Comparison of ENCODE assay signal across 19 cellular contexts in the genomic region with DNA sequence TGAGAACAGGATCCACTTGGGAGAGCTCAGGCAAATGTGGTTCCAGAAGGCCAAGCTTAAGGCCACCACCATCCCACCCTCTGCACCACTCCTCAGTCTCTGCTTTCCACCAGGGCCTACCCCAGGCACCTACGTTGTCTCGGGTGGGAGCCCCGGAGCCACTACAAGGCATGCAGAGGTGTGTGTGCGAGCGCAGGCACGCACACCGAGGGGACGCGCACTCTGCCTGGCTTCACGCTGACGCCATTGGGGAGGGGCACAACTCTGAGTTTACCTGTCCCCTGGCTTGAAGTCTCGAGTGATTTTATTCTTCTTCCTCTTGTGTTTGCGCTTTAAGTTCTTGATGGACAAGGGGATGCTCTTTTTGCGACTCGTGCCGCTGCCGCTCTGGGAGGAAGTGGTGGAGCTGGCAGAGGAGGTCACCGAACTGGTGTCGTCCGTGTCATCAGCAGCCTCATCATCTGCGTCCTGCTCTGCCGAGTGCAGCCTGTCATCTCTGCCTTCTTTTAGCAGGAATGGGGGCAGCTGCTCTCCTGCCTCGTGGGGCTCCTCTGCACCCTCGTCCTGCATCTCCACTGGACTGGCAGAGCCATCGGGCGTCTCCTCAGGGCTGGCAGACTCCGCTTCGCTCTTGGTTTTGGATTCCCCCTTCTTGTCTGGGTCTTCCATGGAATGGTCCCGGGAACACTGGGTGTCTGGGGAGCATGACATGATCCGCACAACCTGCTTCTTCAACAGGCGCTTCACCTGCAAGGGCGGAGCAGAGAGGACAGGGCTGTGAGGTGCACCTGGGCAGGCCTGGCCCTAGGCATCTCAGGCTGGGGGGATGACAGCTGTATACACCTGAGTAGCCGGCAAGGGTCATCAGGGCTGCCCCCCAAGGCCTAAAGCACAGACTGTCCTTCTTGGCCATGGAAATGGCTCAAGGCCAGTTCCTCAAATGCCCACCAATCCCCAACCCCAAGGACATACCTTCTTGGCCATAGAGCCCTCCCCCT. TPM values are rescaled to one million over a fixed set of nuclear protein-coding genes. Genes with fewer than 3 reads are reported as not detected.
DNase-seq lines count a peak whose midpoint lies in the region; ATAC-seq, FAIRE-seq and TF ChIP-seq lines count a peak whose summit lies in the region.
"Had no signal": no experiment of that assay in that cellular context is flagged by ENCODE, and none has a peak within 500 bp of the region (broad histone marks: within the 10 kb centered on the region; RNA-seq: fewer than 3 reads in every experiment).

No MANE protein-coding gene starts in this region.

- peaks cover 4% of the 10 kb centered on the region for H3K79me1 ChIP-seq in mesendoderm (ENCODE audit: low read length)

- H2BK120ac ChIP-seq in mesendoderm (ENCODE audit: low read depth, low read length) = no peak overlapping the region

- H2BK5ac ChIP-seq in mesendoderm (ENCODE audit: low read length) = no peak overlapping the region

- POLR2A ChIA-PET in A673 (lab: Charles Lee; ENCODE audit: low non-redundant PET) = interaction anchor here (0.6 kb wide), 1 partner anchor 18 kb away, joined by 4 read pairs; no protein-coding TSS in a partner anchor
- POLR2A ChIA-PET in HEK293 (lab: Yijun Ruan, JAX) = interaction anchor here (0.8 to 1.3 kb wide), 3 partner anchors 15 to 135 kb away, joined by 3 read pairs; a partner anchor contains a TSS
- POLR2A ChIA-PET in K562 (lab: Yijun Ruan, JAX) = interaction anchor here (0.6 to 2.4 kb wide), 3 partner anchors 11 to 179 kb away, joined by 3 to 13 read pairs (median 3); no protein-coding TSS in a partner anchor

- H3K27ac Mint-ChIP-seq in neural progenitor cell = peak overlapping the region; percentile 63
- H3K27ac Mint-ChIP-seq: CD4-positive, CD25-positive, alpha-beta regulatory T cell had no signal

- H3K36me3 ChIP-seq in A673 (ENCODE audit: insufficient read depth, low read length, poor library complexity, severe bottlenecking) = peaks cover 64% of the 10 kb centered on the region
- H3K36me3 ChIP-seq in HEK293 (ENCODE audit: control insufficient read depth in 2 of 2, insufficient read depth in 1 of 2, low read length in 2 of 2) = peaks cover 24 to 92% of the 10 kb centered on the region in 2 experiments
- H3K36me3 ChIP-seq in K562 (ENCODE audit: control insufficient read depth, insufficient read depth, low read length) = peaks cover 89% of the 10 kb centered on the region
- H3K36me3 ChIP-seq in neural progenitor cell = no peaks in the 10 kb centered on the region
- H3K36me3 ChIP-seq in mesendoderm (ENCODE audit: control insufficient read depth, insufficient read depth, low read length) = peaks cover 28% of the 10 kb centered on the region

- H3K9ac ChIP-seq in K562 (ENCODE audit: insufficient read depth in 1 of 2, low read depth in 2 of 2, low read length in 2 of 2) = no peak overlapping the region; a peak in 1 of 4 replicates
- no peak overlapping the region for H3K9ac ChIP-seq in neural progenitor cell
- no peak overlapping the region for H3K9ac ChIP-seq in mesendoderm (ENCODE audit: low read length)

- H3K4me1 Mint-ChIP-seq in neural progenitor cell = no peaks in the 10 kb centered on the region
- H3K4me1 Mint-ChIP-seq: H9 had no signal

- H3K23ac ChIP-seq in mesendoderm (ENCODE audit: low read length) = no peak overlapping the region

- no peak overlapping the region for H3K4me3 Mint-ChIP-seq in neural progenitor cell
- H3K4me3 Mint-ChIP-seq: CD4-positive, CD25-positive, alpha-beta regulatory T cell; H9 had no signal

- TF ChIP-seq RAD21 in K562 (CRISPR knock-in tag; conservative IDR thresholded peaks at IDR 0.05 in 1 of 2, IDR thresholded peaks at IDR 0.05 in 1 of 2) = no peak

- no peak overlapping the region for H3K4ac ChIP-seq in mesendoderm (ENCODE audit: low read depth, low read length)

- H3K9me3 ChIP-seq in A673 (ENCODE audit: low read depth, low read length, poor library complexity, severe bottlenecking) (no peaks in the 10 kb centered on the region), HEK293 (ENCODE audit: control insufficient read depth, insufficient read depth, low read depth, low read length) (no peaks in the 10 kb centered on the region), K562 (replicated peaks; ENCODE audit: control insufficient read depth, insufficient read depth, low read depth, low read length) (no peaks in the 10 kb centered on the region), neural progenitor cell (ENCODE audit: low read depth) (no peaks in the 10 kb centered on the region)
- H3K9me3 ChIP-seq: A549 had no signal

- H3K27me3 ChIP-seq in A673 (replicated peaks; ENCODE audit: insufficient read depth, low read depth, low read length, poor library complexity) (no peaks in the 10 kb centered on the region), K562 (ENCODE audit: control insufficient read depth in 2 of 2, insufficient read depth in 2 of 2, low read length in 2 of 2) (no peaks in the 10 kb centered on the region), neural progenitor cell (no peaks in the 10 kb centered on the region), mesendoderm (ENCODE audit: insufficient read depth, low read length, poor library complexity) (no peaks in the 10 kb centered on the region)

- no peak for ATAC-seq in K562
- no peak for ATAC-seq in HG02642 (IDR thresholded peaks at IDR 0.05; ENCODE audit: poor library complexity, unreplicated experiment)

- H2AFZ ChIP-seq in K562 (ENCODE audit: low read depth, low read length) (no peak overlapping the region), neural progenitor cell (replicated peaks) (no peak overlapping the region)

- H4K8ac ChIP-seq in mesendoderm (ENCODE audit: low read depth, low read length) = no peak overlapping the region

- TF ChIP-seq CTCF in A673 (conservative IDR thresholded peaks at IDR 0.05; ENCODE audit: low read depth, low read length) = no peak
- no peak for TF ChIP-seq CTCF in HEK293 (tag by site-specific recombination; IDR thresholded peaks at IDR 0.05)
- no peak for TF ChIP-seq CTCF in K562 (IDR thresholded peaks at IDR 0.05 in 2 of 3, conservative IDR thresholded peaks at IDR 0.05 in 1 of 3; ENCODE audit: insufficient read depth in 2 of 3, low read depth in 1 of 3, low read length in 3 of 3)
- no peak for TF ChIP-seq CTCF in neural progenitor cell (IDR thresholded peaks at IDR 0.05)

- intact Hi-C loops in A673 (cut with micrococcal nuclease; ENCODE audit: unreplicated experiment) = no loop called here
- intact Hi-C loops in K562 (cut with micrococcal nuclease) = loop anchor here (2.0 kb wide), 2 partner anchors 35 to 59 kb away; no protein-coding TSS in a partner anchor

- H3K56ac ChIP-seq in mesendoderm (ENCODE audit: low read length) = no peak overlapping the region

- no peaks in the 10 kb centered on the region for H3K9me1 ChIP-seq in K562 (ENCODE audit: control insufficient read depth, insufficient read depth, low read length)

- peaks cover 46% of the 10 kb centered on the region for H3K36me3 Mint-ChIP-seq in neural progenitor cell

- TF ChIP-seq EP300 in K562 (IDR thresholded peaks at IDR 0.05; ENCODE audit: low read length) = no peak

- H4K5ac ChIP-seq in mesendoderm (ENCODE audit: low read length) = no peak overlapping the region

- DNase-seq in A673 (ENCODE audit: low spot score) (no peak), K562 (ENCODE audit: extremely low read depth in 1 of 4, low spot score in 3 of 4) (no peak), neural progenitor cell (ENCODE audit: low spot score) (no peak), mesendoderm (no peak), NCI-H1417 treated with DMSO at 0.1 percent for 48 hours (lab: John Stamatoyannopoulos, UW) (no peak)
- DNase-seq: CD4-positive, CD25-positive, alpha-beta regulatory T cell; DND-41; H9; NCI-H1417; NCI-H187; NCI-H446; NCI-H526; SHP77 treated with DMSO at 0.1 percent for 48 hours; SW 1271 had no signal

- H3K9me3 Mint-ChIP-seq in neural progenitor cell = no peaks in the 10 kb centered on the region
- H3K9me3 Mint-ChIP-seq: H9 had no signal

- peaks cover 8% of the 10 kb centered on the region for H3F3A ChIP-seq in neural progenitor cell (ENCODE audit: low read depth)

- WGBS in K562 (ENCODE audit: insufficient coverage, low coverage, missing lambda C conversion rate) = 88% methylated on average over 31 of the region's 33 CpGs
- no CpG with 5 or more reads among the region's 33 CpGs for WGBS in mesendoderm (ENCODE audit: extremely low coverage, insufficient coverage, low lambda C conversion rate)

- no peak overlapping the region for H2BK15ac ChIP-seq in mesendoderm (replicated peaks; ENCODE audit: low read depth)

- FAIRE-seq in K562 (lab: Jason Lieb, UNC) = no peak
- FAIRE-seq: A549, GM12891 had no signal

- H3K79me2 ChIP-seq in K562 (ENCODE audit: control insufficient read depth, insufficient read depth, low read length) (0 out of 3 replicates have a peak, but pooled peaks cover 2% of the 10 kb centered on the region), neural progenitor cell (ENCODE audit: low read depth) (no peaks in the 10 kb centered on the region), mesendoderm (ENCODE audit: control insufficient read depth, insufficient read depth, low read length) (no peaks in the 10 kb centered on the region)

- no peak overlapping the region for H2AK5ac ChIP-seq in mesendoderm (ENCODE audit: low read length)

- CTCF ChIA-PET in A673 (lab: Charles Lee) (interaction anchor here (1.6 to 1.7 kb wide), 2 partner anchors 14 to 100 kb away, joined by 5 to 6 read pairs; no protein-coding TSS in a partner anchor), HEK293 (lab: Yijun Ruan, JAX) (interaction anchor here (0.6 to 7.4 kb wide), 13 partner anchors 10 to 306 kb away, joined by 3 to 244 read pairs (median 7); a partner anchor contains a TSS), K562 (lab: Yijun Ruan, JAX; ENCODE audit: low intra/inter-chr PET ratio) (interaction anchor here (0.6 to 3.8 kb wide), 2 partner anchors 96 to 523 kb away, joined by 3 to 38 read pairs; no protein-coding TSS in a partner anchor)

- H3K4me3 ChIP-seq in A673 (ENCODE audit: low read depth, low read length, poor library complexity, severe bottlenecking) = no peak overlapping the region
- H3K4me3 ChIP-seq in HEK293 (ENCODE audit: low read depth, low read length) = no peak overlapping the region
- no peak overlapping the region for H3K4me3 ChIP-seq in K562
- no peak overlapping the region for H3K4me3 ChIP-seq in neural progenitor cell
- H3K4me3 ChIP-seq in mesendoderm (ENCODE audit: low read length) = no peak overlapping the region
- H3K4me3 ChIP-seq: A549, SK-N-MC had no signal

- H3K27me3 Mint-ChIP-seq in neural progenitor cell (ENCODE audit: insufficient read depth, low read depth) = no peaks in the 10 kb centered on the region
- H3K27me3 Mint-ChIP-seq: CD4-positive, CD25-positive, alpha-beta regulatory T cell had no signal

- H3K27ac ChIP-seq in A673 (ENCODE audit: low read depth, low read length, poor library complexity, severe bottlenecking) (no peak overlapping the region), HEK293 (ENCODE audit: extremely low read depth, low read depth, low read length) (no peak overlapping the region), K562 (ENCODE audit: extremely low read depth, low read depth, low read length) (no peak overlapping the region), neural progenitor cell (no peak overlapping the region), mesendoderm (ENCODE audit: low read depth, low read length) (no peak overlapping the region)
- H3K27ac ChIP-seq: A549, SK-N-MC had no signal

- TF ChIP-seq POLR2A in K562 (conservative IDR thresholded peaks at IDR 0.05) = no peak

- H3K4me2 ChIP-seq in K562 (ENCODE audit: insufficient read depth, low read length) (no peak overlapping the region), neural progenitor cell (no peak overlapping the region), mesendoderm (ENCODE audit: low read length) (no peak overlapping the region)
- H3K4me2 ChIP-seq: A549 had no signal

- H4K20me1 ChIP-seq in K562 (replicated peaks; ENCODE audit: control insufficient read depth, insufficient read depth, low read length) = peaks cover 23% of the 10 kb centered on the region
- peaks cover 8% of the 10 kb centered on the region for H4K20me1 ChIP-seq in neural progenitor cell (ENCODE audit: low read depth)

- no peak overlapping the region for H3K18ac ChIP-seq in mesendoderm (ENCODE audit: low read length)

- in situ Hi-C loops in K562 (cut with MboI) = loop anchor here (5.0 kb wide), 2 partner anchors 58 to 97 kb away; no protein-coding TSS in a partner anchor

- H3K4me1 ChIP-seq in A673 (ENCODE audit: insufficient read depth, low read length, poor library complexity, severe bottlenecking) (no peaks in the 10 kb centered on the region), HEK293 (ENCODE audit: control insufficient read depth, insufficient read depth, low read length) (no peaks in the 10 kb centered on the region), K562 (replicated peaks in 1 of 2; ENCODE audit: control insufficient read depth in 2 of 2, insufficient read depth in 2 of 2, low read length in 2 of 2) (peaks cover 0 to 9% of the 10 kb centered on the region in 2 experiments; a peak in 2 of 5 replicates), neural progenitor cell (no peaks in the 10 kb centered on the region), mesendoderm (ENCODE audit: control insufficient read depth, low read depth, low read length) (no peaks in the 10 kb centered on the region)
- H3K4me1 ChIP-seq: A549 had no signal

- BruUV-seq in A673 (replicated peaks; lab: Mats Ljungman, UMichigan) (TSS peak; percentile 68), K562 (replicated peaks; lab: Mats Ljungman, UMichigan) (TSS peak; percentile 30)

RNA-seq across cellular contexts. Expression of a gene that starts 15.1 kb away (rescaled TPM):
- total RNA-seq in A673 (2021) (0.50 and 0.54 TPM in 2 replicates), K562 (2014; rRNA removed) (60.3 and 69.6 TPM in 2 replicates), K562 (2014; rRNA removed; fragmentation: Illumina TruSeq; extraction: Trizol) (5.6 and 8.0 TPM in 2 replicates), K562 (2015; rRNA removed; fragmentation: Illumina TruSeq; extraction: Trizol) (14.1 and 14.9 TPM in 2 replicates), K562 (2021) (56.2 and 58.2 TPM in 2 replicates), neural progenitor cell (ENCODE audit: low replicate concordance) (1.3 and 1.9 TPM in 2 replicates)
- 17.0 and 55.7 TPM in 2 replicates for total RNA-seq in K562 (2011; cell fraction: chromatin; rRNA removed; ENCODE audit: low replicate concordance)
- total RNA-seq in K562 (2011; cell fraction: nucleolus; rRNA removed) = 66.3 and 72.5 TPM in 2 replicates
- total RNA-seq in K562 (2011; cell fraction: nucleoplasm; rRNA removed) = 31.6 and 33.4 TPM in 2 replicates
- polyA plus RNA-seq in K562 (2011; rRNA removed) (20.2 and 21.6 TPM in 2 replicates), K562 (2014; fragmentation: Illumina TruSeq; extraction: Trizol) (14.5 and 25.0 TPM in 2 replicates), K562 (2014; fragmentation: Nextera tagmentation; extraction: Ambion mirVana) (1 to 10 TPM in 1 of 2 experiments, under 1 TPM in 1; 0.21 to 1.9 TPM), K562 (2014; rRNA removed) (45.3 and 51.4 TPM in 2 replicates)
- polyA plus RNA-seq in K562 (2011; cell fraction: cytosol; rRNA removed) = 25.9 and 63.1 TPM in 2 replicates
- polyA plus RNA-seq in K562 (2011; cell fraction: nucleus; rRNA removed) = 93.7 and 187 TPM in 2 replicates
- 26.8 and 28.6 TPM in 2 replicates for polyA plus RNA-seq in K562 (2012)
- polyA minus RNA-seq in K562 (2011; rRNA and poly(A)+ RNA removed) = 3.0 and 8.2 TPM in 2 replicates
- polyA minus RNA-seq in K562 (2011; cell fraction: cytosol; rRNA and poly(A)+ RNA removed) = 11.8 and 12.5 TPM in 2 replicates
- polyA minus RNA-seq in K562 (2011; cell fraction: nucleus; rRNA and poly(A)+ RNA removed) = 19.1 and 19.3 TPM in 2 replicates
- 0.44 TPM for polyA plus RNA-seq in mesendoderm (2013, experiment 1 of 2)
- 0.35 TPM for polyA plus RNA-seq in mesendoderm (2013, experiment 2 of 2)

RNA-seq across cellular contexts. Expression of a gene that starts 45.8 kb away (rescaled TPM):
- 77.5 and 89.2 TPM in 2 replicates for total RNA-seq in A673 (2021)
- 154 and 205 TPM in 2 replicates for total RNA-seq in K562 (2011; cell fraction: chromatin; rRNA removed; ENCODE audit: low replicate concordance)
- 107 and 112 TPM in 2 replicates for total RNA-seq in K562 (2011; cell fraction: nucleolus; rRNA removed)
- total RNA-seq in K562 (2011; cell fraction: nucleoplasm; rRNA removed) = 122 and 124 TPM in 2 replicates
- 18.6 and 21.9 TPM in 2 replicates for total RNA-seq in K562 (2014; rRNA removed)
- 39.3 and 39.4 TPM in 2 replicates for total RNA-seq in K562 (2014; rRNA removed; fragmentation: Illumina TruSeq; extraction: Trizol)
- 38.0 and 40.8 TPM in 2 replicates for total RNA-seq in K562 (2015; rRNA removed; fragmentation: Illumina TruSeq; extraction: Trizol)
- total RNA-seq in K562 (2021) = 65.8 and 70.8 TPM in 2 replicates
- 77.1 and 89.9 TPM in 2 replicates for polyA plus RNA-seq in K562 (2011; rRNA removed)
- 42.1 and 76.8 TPM in 2 replicates for polyA plus RNA-seq in K562 (2011; cell fraction: cytosol; rRNA removed)
- 228 and 401 TPM in 2 replicates for polyA plus RNA-seq in K562 (2011; cell fraction: nucleus; rRNA removed)
- 50.3 and 72.3 TPM in 2 replicates for polyA plus RNA-seq in K562 (2012)
- 70.0 and 73.4 TPM in 2 replicates for polyA plus RNA-seq in K562 (2014; fragmentation: Illumina TruSeq; extraction: Trizol)
- polyA plus RNA-seq in K562 (2014; fragmentation: Nextera tagmentation; extraction: Ambion mirVana) = 10 to 100 TPM; 21.9 to 31.9 TPM
- 61.2 and 72.8 TPM in 2 replicates for polyA plus RNA-seq in K562 (2014; rRNA removed)
- polyA minus RNA-seq in K562 (2011; rRNA and poly(A)+ RNA removed) = 63.9 and 65.4 TPM in 2 replicates
- polyA minus RNA-seq in K562 (2011; cell fraction: cytosol; rRNA and poly(A)+ RNA removed) = 26.3 and 27.2 TPM in 2 replicates
- polyA minus RNA-seq in K562 (2011; cell fraction: nucleus; rRNA and poly(A)+ RNA removed) = 30.6 and 71.0 TPM in 2 replicates
- total RNA-seq in neural progenitor cell (ENCODE audit: low replicate concordance) = 73.7 and 89.7 TPM in 2 replicates
- polyA plus RNA-seq in mesendoderm (2013, experiment 1 of 2) = 23.1 TPM
- polyA plus RNA-seq in mesendoderm (2013, experiment 2 of 2) = 22.2 TPM

RNA-seq across cellular contexts. Expression of a gene that starts 53.5 kb away (rescaled TPM):
- total RNA-seq in A673 (2021) = 56.9 and 57.4 TPM in 2 replicates
- 48.0 and 101 TPM in 2 replicates for total RNA-seq in K562 (2011; cell fraction: chromatin; rRNA removed; ENCODE audit: low replicate concordance)
- total RNA-seq in K562 (2011; cell fraction: nucleolus; rRNA removed) = 46.3 and 49.0 TPM in 2 replicates
- total RNA-seq in K562 (2011; cell fraction: nucleoplasm; rRNA removed) = 34.9 and 41.1 TPM in 2 replicates
- total RNA-seq in K562 (2014; rRNA removed) = 20.5 and 21.6 TPM in 2 replicates
- total RNA-seq in K562 (2014; rRNA removed; fragmentation: Illumina TruSeq; extraction: Trizol) = 8.8 and 10.0 TPM in 2 replicates
- total RNA-seq in K562 (2015; rRNA removed; fragmentation: Illumina TruSeq; extraction: Trizol) = 13.3 and 15.6 TPM in 2 replicates
- 36.8 and 39.7 TPM in 2 replicates for total RNA-seq in K562 (2021)
- 12.6 and 20.8 TPM in 2 replicates for polyA plus RNA-seq in K562 (2011; rRNA removed)
- 9.9 and 13.8 TPM in 2 replicates for polyA plus RNA-seq in K562 (2011; cell fraction: cytosol; rRNA removed)
- 60.0 and 60.8 TPM in 2 replicates for polyA plus RNA-seq in K562 (2011; cell fraction: nucleus; rRNA removed)
- polyA plus RNA-seq in K562 (2012) = 24.4 and 24.9 TPM in 2 replicates
- 24.5 and 25.4 TPM in 2 replicates for polyA plus RNA-seq in K562 (2014; fragmentation: Illumina TruSeq; extraction: Trizol)
- polyA plus RNA-seq in K562 (2014; fragmentation: Nextera tagmentation; extraction: Ambion mirVana) = 1 to 10 TPM; 1.6 to 1.7 TPM
- 15.6 and 22.1 TPM in 2 replicates for polyA plus RNA-seq in K562 (2014; rRNA removed)
- 56.4 and 69.3 TPM in 2 replicates for polyA minus RNA-seq in K562 (2011; rRNA and poly(A)+ RNA removed)
- polyA minus RNA-seq in K562 (2011; cell fraction: cytosol; rRNA and poly(A)+ RNA removed) = 26.6 and 31.1 TPM in 2 replicates
- polyA minus RNA-seq in K562 (2011; cell fraction: nucleus; rRNA and poly(A)+ RNA removed) = 11.0 and 22.8 TPM in 2 replicates
- total RNA-seq in neural progenitor cell (ENCODE audit: low replicate concordance) = 20.6 and 46.6 TPM in 2 replicates
- 21.4 TPM for polyA plus RNA-seq in mesendoderm (2013, experiment 1 of 2)
- polyA plus RNA-seq in mesendoderm (2013, experiment 2 of 2) = 21.3 TPM
